ENCODE assay signal across 8 cellular contexts in genomic region chr7:129188892-129189660, GRCh38. TPM values are rescaled to one million over a fixed set of nuclear protein-coding genes. Genes with fewer than 3 reads are reported as not detected.
DNase-seq lines count a peak whose midpoint lies in the region; ATAC-seq and TF ChIP-seq lines count a peak whose summit lies in the region.

No MANE protein-coding gene starts in this region.

- TF ChIP-seq CTCF in AG04449 (IDR thresholded peaks at IDR 0.05; ENCODE audit: insufficient read depth, low read length, missing control alignments), result no peak

- peaks cover 62% of the 10 kb centered on the region for H3K27me3 Mint-ChIP-seq in activated naive CD8-positive, alpha-beta T cell treated with anti-CD3 and anti-CD28 coated beads, Interleukin-2, amount 10 ng/mL, durations not matched to agents 7 days and 5 days
- H3K27me3 Mint-ChIP-seq in stimulated activated memory B cell treated with anti-CD40 and anti-IgM and Interleukin-4, amounts not matched to agents 10 μg/mL and 1 μg/mL and 100 μg/mL, for 72 hours, result peaks cover 48% of the 10 kb centered on the region

- DNase-seq in AG04449 (ENCODE audit: low read depth, low spot score), result no peak
- no peak for DNase-seq in activated naive CD8-positive, alpha-beta T cell treated with anti-CD3 and anti-CD28 coated beads, Interleukin-2, amount 10 ng/mL, durations not matched to agents 7 days and 5 days
- peak; percentile 75 for DNase-seq in iPS-NIHi11 (ENCODE audit: low spot score)
- no peak for DNase-seq in Ammon's horn (ENCODE audit: low spot score)

- ATAC-seq in GM19023 (IDR thresholded peaks at IDR 0.05; ENCODE audit: unreplicated experiment), result peak; percentile 27
- ATAC-seq in activated naive CD8-positive, alpha-beta T cell treated with anti-CD3 and anti-CD28 coated beads, Interleukin-2, amount 10 ng/mL, durations not matched to agents 7 days and 5 days (ENCODE audit: low read depth), result peak; percentile 44
- peak; percentile 48 for ATAC-seq in stimulated activated memory B cell treated with anti-CD40 and anti-IgM and Interleukin-4, amounts not matched to agents 10 μg/mL and 1 μg/mL and 100 μg/mL, for 72 hours
- ATAC-seq in GM21619 (IDR thresholded peaks at IDR 0.05; ENCODE audit: unreplicated experiment), result no peak
- no peak for ATAC-seq in GM21360 (IDR thresholded peaks at IDR 0.05; ENCODE audit: unreplicated experiment)

- POLR2A ChIA-PET in AG04449 (lab: Yijun Ruan, JAX), result interaction anchor here (0.6 to 0.9 kb wide), 2 partner anchors 25 to 371 kb away, joined by 3 read pairs; no protein-coding TSS in a partner anchor
- POLR2A ChIA-PET in activated naive CD8-positive, alpha-beta T cell treated with anti-CD3 and anti-CD28 coated beads, Interleukin-2, amount 10 ng/mL, durations not matched to agents 7 days and 5 days (lab: Charles Lee), result no interaction called here

- no peak overlapping the region for H3K27ac Mint-ChIP-seq in activated naive CD8-positive, alpha-beta T cell treated with anti-CD3 and anti-CD28 coated beads, Interleukin-2, amount 10 ng/mL, durations not matched to agents 7 days and 5 days
- peak overlapping the region; percentile 84 for H3K27ac Mint-ChIP-seq in stimulated activated memory B cell treated with anti-CD40 and anti-IgM and Interleukin-4, amounts not matched to agents 10 μg/mL and 1 μg/mL and 100 μg/mL, for 72 hours

- peak overlapping the region; percentile 77 for H3K4me3 ChIP-seq in AG04449 (ENCODE audit: low read depth, low read length)

- peaks cover 11% of the 10 kb centered on the region for H3K4me1 Mint-ChIP-seq in activated naive CD8-positive, alpha-beta T cell treated with anti-CD3 and anti-CD28 coated beads, Interleukin-2, amount 10 ng/mL, durations not matched to agents 7 days and 5 days
- peaks cover 34% of the 10 kb centered on the region for H3K4me1 Mint-ChIP-seq in stimulated activated memory B cell treated with anti-CD40 and anti-IgM and Interleukin-4, amounts not matched to agents 10 μg/mL and 1 μg/mL and 100 μg/mL, for 72 hours

- no peaks in the 10 kb centered on the region for H3K36me3 Mint-ChIP-seq in activated naive CD8-positive, alpha-beta T cell treated with anti-CD3 and anti-CD28 coated beads, Interleukin-2, amount 10 ng/mL, durations not matched to agents 7 days and 5 days
- H3K36me3 Mint-ChIP-seq in stimulated activated memory B cell treated with anti-CD40 and anti-IgM and Interleukin-4, amounts not matched to agents 10 μg/mL and 1 μg/mL and 100 μg/mL, for 72 hours, result no peaks in the 10 kb centered on the region

- H3K4me3 Mint-ChIP-seq in activated naive CD8-positive, alpha-beta T cell treated with anti-CD3 and anti-CD28 coated beads, Interleukin-2, amount 10 ng/mL, durations not matched to agents 7 days and 5 days, result peak overlapping the region; percentile 69
- peak overlapping the region; percentile 92 for H3K4me3 Mint-ChIP-seq in stimulated activated memory B cell treated with anti-CD40 and anti-IgM and Interleukin-4, amounts not matched to agents 10 μg/mL and 1 μg/mL and 100 μg/mL, for 72 hours

- CTCF ChIA-PET in AG04449 (lab: Yijun Ruan, JAX), result interaction anchor here (1.0 to 3.3 kb wide), 5 partner anchors 22 to 29 kb away, joined by 3 to 18 read pairs (median 7); no protein-coding TSS in a partner anchor

- H3K9me3 Mint-ChIP-seq in activated naive CD8-positive, alpha-beta T cell treated with anti-CD3 and anti-CD28 coated beads, Interleukin-2, amount 10 ng/mL, durations not matched to agents 7 days and 5 days, result no peaks in the 10 kb centered on the region
- no peaks in the 10 kb centered on the region for H3K9me3 Mint-ChIP-seq in stimulated activated memory B cell treated with anti-CD40 and anti-IgM and Interleukin-4, amounts not matched to agents 10 μg/mL and 1 μg/mL and 100 μg/mL, for 72 hours

RNA-seq across cellular contexts. Expression of gene SMO, which starts 0.6 kb away (rescaled TPM):
- total RNA-seq in activated naive CD8-positive, alpha-beta T cell treated with anti-CD3 and anti-CD28 coated beads, Interleukin-2, amount 10 ng/mL, durations not matched to agents 7 days and 5 days, result under 1 TPM in 1 of 2 experiments, not detected in 1; 0.20 TPM

RNA-seq across cellular contexts. Expression of gene AHCYL2, which starts 35.8 kb away (rescaled TPM):
- 10 to 100 TPM in 1 of 2 experiments, 1 to 10 TPM in 1; 10.0 to 12.1 TPM for total RNA-seq in activated naive CD8-positive, alpha-beta T cell treated with anti-CD3 and anti-CD28 coated beads, Interleukin-2, amount 10 ng/mL, durations not matched to agents 7 days and 5 days

RNA-seq across cellular contexts. Expression of gene TSPAN33, which starts 44.6 kb away (rescaled TPM):
- 10 to 100 TPM in 1 of 2 experiments, 1 to 10 TPM in 1; 9.5 to 10.0 TPM for total RNA-seq in activated naive CD8-positive, alpha-beta T cell treated with anti-CD3 and anti-CD28 coated beads, Interleukin-2, amount 10 ng/mL, durations not matched to agents 7 days and 5 days

Comparison
In these comparisons a context has a peak if more than half of its experiments do, and no peak if none do; other contexts are left out.
1. ATAC-seq: peak in GM19023 (single experiment), activated naive CD8-positive, alpha-beta T cell treated with anti-CD3 and anti-CD28 coated beads, Interleukin-2, amount 10 ng/mL, durations not matched to agents 7 days and 5 days (single experiment) and stimulated activated memory B cell treated with anti-CD40 and anti-IgM and Interleukin-4, amounts not matched to agents 10 μg/mL and 1 μg/mL and 100 μg/mL, for 72 hours (single experiment); none in GM21619 (single experiment) and GM21360 (single experiment).